ENCODE assay signal across 8 cellular contexts in the genomic region with DNA sequence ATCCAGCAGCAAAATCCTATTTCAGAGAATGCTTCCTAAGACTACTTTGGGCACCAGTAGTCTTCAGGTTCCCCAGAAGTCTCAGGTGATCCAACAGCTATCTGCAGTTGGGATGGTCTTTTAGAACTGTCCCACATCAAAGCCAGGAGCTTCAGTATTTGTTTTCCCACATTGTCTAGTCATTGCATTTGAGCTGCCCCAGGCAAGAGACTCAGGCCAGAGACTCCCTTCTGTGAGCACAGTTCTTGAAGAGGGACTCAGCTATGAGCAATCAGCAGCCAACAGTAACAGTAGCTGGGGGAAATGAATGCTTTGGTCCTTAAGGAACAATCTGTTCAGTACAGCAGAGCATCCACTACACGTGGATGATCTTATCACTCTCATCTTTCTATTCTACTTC.
DNase-seq lines count a peak whose midpoint lies in the region; FAIRE-seq and TF ChIP-seq lines count a peak whose summit lies in the region.
"Not testable (repeated sequence)": the region's sequence is repeated elsewhere in the genome, so short reads cannot be mapped to it uniquely, and the experiment has no call there.

No MANE protein-coding gene starts in this region.

- H3K4me3 ChIP-seq in adipocyte (ENCODE audit: low read length); choroid plexus epithelial cell (ENCODE audit: low read depth, low read length); foreskin fibroblast (ENCODE audit: low read depth in 1 of 2, low read length in 2 of 2): not testable (repeated sequence)

- H3K4me1 Mint-ChIP-seq in HFFc6 (ENCODE audit: low read depth), result peaks cover 13% of the 10 kb centered on the region

- not testable (repeated sequence) for H3K4me3 Mint-ChIP-seq in HFFc6

- H3K27me3 Mint-ChIP-seq in HFFc6 (ENCODE audit: insufficient read depth), result not testable (repeated sequence)

- H3K4me1 ChIP-seq in adipocyte (ENCODE audit: control insufficient read depth, insufficient read depth, low read length), result not testable (repeated sequence)

- not testable (repeated sequence) for H3K9ac ChIP-seq in adipocyte (ENCODE audit: low read length)

- not testable (repeated sequence) for H3K36me3 ChIP-seq in adipocyte (ENCODE audit: control insufficient read depth, insufficient read depth, low read length, severe bottlenecking)

- H3K36me3 Mint-ChIP-seq in HFFc6 (ENCODE audit: low read depth), result not testable (repeated sequence)

- not testable (repeated sequence) for H3K27ac Mint-ChIP-seq in HFFc6

- H3K27me3 ChIP-seq in adipocyte (replicated peaks; ENCODE audit: control insufficient read depth, insufficient read depth, low read length), result not testable (repeated sequence)

- not testable (repeated sequence) for H3K9me3 Mint-ChIP-seq in HFFc6

- H3K9me3 ChIP-seq in adipocyte (ENCODE audit: control insufficient read depth, low read length), result not testable (repeated sequence)

- DNase-seq in ELF-1 (ENCODE audit: low read depth, low spot score) (peak; percentile 50), HFFc6 (peak; percentile 23), NCI-H524 treated with DMSO at 0.1 percent for 48 hours (lab: John Stamatoyannopoulos, UW) (peak; percentile 16), adipocyte (ENCODE audit: low read depth) (peak; percentile 8), choroid plexus epithelial cell (ENCODE audit: low read depth) (peak; percentile 8), foreskin fibroblast (peak; percentile 1 to 4), islet precursor cell (peak; percentile 75)
- not testable (repeated sequence) for DNase-seq in urothelium cell line (ENCODE audit: low spot score)

- not testable (repeated sequence) for TF ChIP-seq CTCF in HFFc6 (IDR thresholded peaks at IDR 0.05); choroid plexus epithelial cell (conservative IDR thresholded peaks at IDR 0.05; ENCODE audit: low read depth, low read length); foreskin fibroblast (IDR thresholded peaks at IDR 0.05; ENCODE audit: low read depth, low read length)

- FAIRE-seq in urothelium cell line (lab: Jason Lieb, UNC), result peak; percentile 73
